In genomic region chr1:226973371-226973897, GRCh38 we compare ENCODE assay signal across 8 cellular contexts. TPM values are rescaled to one million over a fixed set of nuclear protein-coding genes. Genes with fewer than 3 reads are reported as not detected.
DNase-seq lines count a peak whose midpoint lies in the region; ATAC-seq and TF ChIP-seq lines count a peak whose summit lies in the region.

No MANE protein-coding gene starts in this region.

- no peaks in the 10 kb centered on the region for H3K27me3 ChIP-seq in lower lobe of right lung (ENCODE audit: low read depth)
- no peaks in the 10 kb centered on the region for H3K27me3 ChIP-seq in testis
- no peaks in the 10 kb centered on the region for H3K27me3 ChIP-seq in H9 (ENCODE audit: insufficient read depth, low read length)

- H3K27ac Mint-ChIP-seq in chondrocyte (ENCODE audit: unreplicated experiment) (peak overlapping the region; percentile 66), H9 (peak overlapping the region in 1 of 3 experiments; percentile 52; a peak in 3 of 7 replicates)

- 77 to 81% methylated on average over 5 of the region's 5 CpGs for WGBS in testis, 2 donors
- WGBS in H9 (ENCODE audit: extremely low coverage, insufficient read length, low lambda C conversion rate) = no CpG with 5 or more reads among the region's 5 CpGs

- H3K4me3 ChIP-seq in lower lobe of right lung = no peak overlapping the region
- no peak overlapping the region for H3K4me3 ChIP-seq in testis

- H3K27ac ChIP-seq in lower lobe of right lung (peak overlapping the region; percentile 83), testis (peak overlapping the region; percentile 66), H9 (ENCODE audit: insufficient read length, low read depth, low read length) (no peak overlapping the region)

- no peak overlapping the region for H3K23ac ChIP-seq in H9 (ENCODE audit: insufficient read length, low read depth, low read length)

- no peak overlapping the region for H4K8ac ChIP-seq in H9 (replicated peaks; ENCODE audit: insufficient read length, low read depth, low read length)

- H3K23me2 ChIP-seq in H9 (ENCODE audit: insufficient read length, low read depth, low read length, poor library complexity, severe bottlenecking) = no peaks in the 10 kb centered on the region

- TF ChIP-seq POLR2A in testis (IDR thresholded peaks at IDR 0.05) = no peak

- H3K9me3 ChIP-seq in lower lobe of right lung = peaks cover 9% of the 10 kb centered on the region
- H3K9me3 ChIP-seq in testis = no peaks in the 10 kb centered on the region
- no peaks in the 10 kb centered on the region for H3K9me3 ChIP-seq in H9 (ENCODE audit: control insufficient read depth, low read depth, low read length)

- no peak overlapping the region for H3K9ac ChIP-seq in H9 (ENCODE audit: extremely low read depth, insufficient read length, low read length)

- no peak overlapping the region for H3T11ph ChIP-seq in H9 (ENCODE audit: low read length)

- H2BK20ac ChIP-seq in H9 (ENCODE audit: low read depth, low read length, poor library complexity, severe bottlenecking) = no peak overlapping the region

- H3K9me3 Mint-ChIP-seq in chondrocyte (ENCODE audit: low read depth) (peaks cover 9% of the 10 kb centered on the region), H9 (peaks cover 7 to 8% of the 10 kb centered on the region in 2 experiments; a peak in 4 of 5 replicates)

- H3K14ac ChIP-seq in H9 (ENCODE audit: insufficient read depth, low read length) = no peak overlapping the region

- H3K56ac ChIP-seq in H9 (ENCODE audit: insufficient read length, low read depth, low read length) = no peak overlapping the region

- H2AFZ ChIP-seq in H9 (ENCODE audit: low read length) = no peak overlapping the region

- H3K4me1 Mint-ChIP-seq in chondrocyte (ENCODE audit: low read depth) (peaks cover 16% of the 10 kb centered on the region), H9 (peaks cover 4 to 15% of the 10 kb centered on the region in 2 experiments; a peak in 3 of 4 replicates)

- no peak overlapping the region for H4K91ac ChIP-seq in H9 (ENCODE audit: insufficient read length, low read depth, low read length)

- H4K5ac ChIP-seq in H9 (ENCODE audit: insufficient read length, low read depth, low read length) = no peak overlapping the region

- no peak overlapping the region for H3K4me3 Mint-ChIP-seq in chondrocyte (ENCODE audit: unreplicated experiment)
- no peak overlapping the region for H3K4me3 Mint-ChIP-seq in H9

- H2BK15ac ChIP-seq in H9 (ENCODE audit: low read depth, low read length) = no peak overlapping the region

- no peak overlapping the region for H2BK120ac ChIP-seq in H9 (ENCODE audit: low read depth, low read length, poor library complexity, severe bottlenecking)

- TF ChIP-seq CTCF in chondrocyte (IDR thresholded peaks at IDR 0.05) (no peak), lower lobe of right lung (IDR thresholded peaks at IDR 0.05) (no peak), testis (IDR thresholded peaks at IDR 0.05) (no peak), H9 (conservative IDR thresholded peaks at IDR 0.05) (no peak)

- H3K27me3 Mint-ChIP-seq in chondrocyte (ENCODE audit: low read depth) = no peaks in the 10 kb centered on the region
- no peaks in the 10 kb centered on the region for H3K27me3 Mint-ChIP-seq in H9 (ENCODE audit: low read depth)

- no peaks in the 10 kb centered on the region for H3K79me1 ChIP-seq in H9 (ENCODE audit: insufficient read depth, low read depth, low read length, poor library complexity, severe bottlenecking)

- intact Hi-C loops in lower lobe of right lung (cut with DNase I) (no loop called here), testis (cut with DNase I; ENCODE audit: low total_unique reads) (no loop called here)

- H3K18ac ChIP-seq in H9 (ENCODE audit: insufficient read length, low read depth, low read length) = no peak overlapping the region

- H3K4me2 ChIP-seq in H9 (ENCODE audit: insufficient read depth, insufficient read length, low read length) = no peak overlapping the region

- no peak overlapping the region for H2AK5ac ChIP-seq in H9 (ENCODE audit: insufficient read length, low read length)

- H3K4me1 ChIP-seq in lower lobe of right lung (peaks cover 27% of the 10 kb centered on the region), testis (peaks cover 29% of the 10 kb centered on the region), H9 (ENCODE audit: insufficient read depth, low read length) (no peaks in the 10 kb centered on the region)

- DNase-seq in NCI-H446 (lab: John Stamatoyannopoulos, UW) = peak; percentile 90 to 97
- DNase-seq in chondrocyte (ENCODE audit: low spot score) = no peak
- DNase-seq in lower lobe of right lung = no peak
- DNase-seq in testis = peak; percentile 72
- DNase-seq in central memory CD4-positive, alpha-beta T cell = no peak
- no peak for DNase-seq in H9

- no peaks in the 10 kb centered on the region for H3K79me2 ChIP-seq in H9 (ENCODE audit: insufficient read depth, low read length)

- H2BK5ac ChIP-seq in H9 (ENCODE audit: insufficient read length, low read length) = no peak overlapping the region

- H4K20me1 ChIP-seq in H9 (ENCODE audit: control insufficient read depth, insufficient read depth, insufficient read length) = no peaks in the 10 kb centered on the region

- ATAC-seq in lower lobe of right lung = no peak
- no peak for ATAC-seq in HG03469 (IDR thresholded peaks at IDR 0.05; ENCODE audit: unreplicated experiment)
- no peak for ATAC-seq in HG03342 (IDR thresholded peaks at IDR 0.05; ENCODE audit: unreplicated experiment)

- H3K36me3 Mint-ChIP-seq in chondrocyte (ENCODE audit: low read depth) (peaks cover 10% of the 10 kb centered on the region), H9 (ENCODE audit: insufficient read depth in 1 of 3, low read depth in 3 of 3) (peaks cover 7 to 15% (median 14%) of the 10 kb centered on the region in 3 experiments)

- H2BK12ac ChIP-seq in H9 (ENCODE audit: insufficient read length, low read depth, low read length) = no peak overlapping the region

- H3K36me3 ChIP-seq in lower lobe of right lung = peaks cover 10% of the 10 kb centered on the region
- no peaks in the 10 kb centered on the region for H3K36me3 ChIP-seq in testis (ENCODE audit: low read depth, missing control alignments)

- H3K4ac ChIP-seq in H9 (ENCODE audit: low read depth, low read length) = no peak overlapping the region

RNA-seq across cellular contexts. Expression of gene COQ8A, which starts 33.3 kb away (rescaled TPM):
- total RNA-seq in chondrocyte (6.6 to 10.2 TPM (median 7.4 TPM) in 3 replicates), lower lobe of right lung (45.0 TPM), testis (10 to 100 TPM; 39.2 to 46.8 TPM), H9 (2021) (25.8 and 26.0 TPM in 2 replicates)
- 34.4 TPM for polyA plus RNA-seq in testis (ENCODE audit: insufficient read depth, low read depth, low replicate concordance)

Comparison
In these comparisons a context has a peak if more than half of its experiments do, and no peak if none do; other contexts are left out.
1. DNase-seq: peak in NCI-H446 (2 of 2) and testis (single experiment); none in chondrocyte (single experiment), lower lobe of right lung (single experiment), central memory CD4-positive, alpha-beta T cell (single experiment) and H9 (single experiment).